7 cellular contexts compared by ENCODE assay signal in genomic region chr4:168710353-168710946, GRCh38.
DNase-seq lines count a peak whose midpoint lies in the region; ATAC-seq and TF ChIP-seq lines count a peak whose summit lies in the region.

No MANE protein-coding gene starts in this region.

- peaks cover 77% of the 10 kb centered on the region for H3K36me3 Mint-ChIP-seq in nephron (ENCODE audit: low read depth)
- no peaks in the 10 kb centered on the region for H3K36me3 Mint-ChIP-seq in T-helper 2 cell treated with Interferon-gamma antibody and Interleukin-4, amounts not matched to agents 5 μg/mL and 100 μg/mL, for 36 hours (ENCODE audit: low read depth)

- H3K36me3 ChIP-seq in NT2/D1 (ENCODE audit: insufficient read depth, insufficient read length, low read length) = peaks cover 29% of the 10 kb centered on the region

- DNase-seq in GM13976 (ENCODE audit: low spot score) = no peak
- DNase-seq in NT2/D1 (ENCODE audit: low read depth, low spot score) = peak; percentile 6
- DNase-seq in epithelial cell of proximal tubule (ENCODE audit: low read depth) = peak; percentile 48
- DNase-seq in T-helper 2 cell treated with Interferon-gamma antibody and Interleukin-4, amounts not matched to agents 5 μg/mL and 100 μg/mL, for 36 hours (ENCODE audit: low spot score) = no peak

- H3K27ac Mint-ChIP-seq in nephron = peak overlapping the region; percentile 8 to 30 (median 21)
- no peak overlapping the region for H3K27ac Mint-ChIP-seq in T-helper 2 cell treated with Interferon-gamma antibody and Interleukin-4, amounts not matched to agents 5 μg/mL and 100 μg/mL, for 36 hours

- H3K4me3 Mint-ChIP-seq in nephron = no peak overlapping the region
- H3K4me3 Mint-ChIP-seq in T-helper 2 cell treated with Interferon-gamma antibody and Interleukin-4, amounts not matched to agents 5 μg/mL and 100 μg/mL, for 36 hours = no peak overlapping the region

- no peaks in the 10 kb centered on the region for H3K27me3 ChIP-seq in NT2/D1 (ENCODE audit: insufficient read depth, insufficient read length)

- H3K9me3 ChIP-seq in NT2/D1 (ENCODE audit: insufficient read depth, low read length) = no peaks in the 10 kb centered on the region

- H3K9me3 Mint-ChIP-seq in nephron = no peaks in the 10 kb centered on the region
- H3K9me3 Mint-ChIP-seq in T-helper 2 cell treated with Interferon-gamma antibody and Interleukin-4, amounts not matched to agents 5 μg/mL and 100 μg/mL, for 36 hours = no peaks in the 10 kb centered on the region

- no peaks in the 10 kb centered on the region for H3K4me1 ChIP-seq in NT2/D1 (ENCODE audit: insufficient read depth, insufficient read length)

- in situ Hi-C loops in GM13976 (cut with MboI; ENCODE audit: low sequenced_read_pairs, unreplicated experiment) = no loop called here

- no peaks in the 10 kb centered on the region for H3K27me3 Mint-ChIP-seq in nephron (ENCODE audit: low read depth)
- H3K27me3 Mint-ChIP-seq in T-helper 2 cell treated with Interferon-gamma antibody and Interleukin-4, amounts not matched to agents 5 μg/mL and 100 μg/mL, for 36 hours (ENCODE audit: low read depth) = peaks cover 4% of the 10 kb centered on the region

- H3K9ac ChIP-seq in NT2/D1 (ENCODE audit: insufficient read length, low read depth) = no peak overlapping the region

- ATAC-seq in HG03280 (IDR thresholded peaks at IDR 0.05; ENCODE audit: unreplicated experiment) = no peak
- no peak for ATAC-seq in GM18511 (IDR thresholded peaks at IDR 0.05; ENCODE audit: unreplicated experiment)

- H3K4me3 ChIP-seq in NT2/D1 (ENCODE audit: insufficient read length, low read depth) (no peak overlapping the region), epithelial cell of proximal tubule (ENCODE audit: low read depth, low read length) (no peak overlapping the region)

- TF ChIP-seq CTCF in GM13976 (IDR thresholded peaks at IDR 0.05; ENCODE audit: borderline replicate concordance, control extremely low read depth, extremely low read depth, insufficient read depth, missing control alignments) (peak; percentile 25), epithelial cell of proximal tubule (conservative IDR thresholded peaks at IDR 0.05; ENCODE audit: low read depth, low read length) (peak; percentile 83), nephron (IDR thresholded peaks at IDR 0.05; ENCODE audit: unreplicated experiment in 3 of 3) (peak; percentile 57 to 65 (median 63))

- peaks cover 21% of the 10 kb centered on the region for H3K4me1 Mint-ChIP-seq in nephron
- H3K4me1 Mint-ChIP-seq in T-helper 2 cell treated with Interferon-gamma antibody and Interleukin-4, amounts not matched to agents 5 μg/mL and 100 μg/mL, for 36 hours (ENCODE audit: low read depth) = peaks cover 7% of the 10 kb centered on the region

Comparison
In these comparisons a context has a peak if more than half of its experiments do, and no peak if none do; other contexts are left out.
1. DNase-seq: peak in NT2/D1 (single experiment) and epithelial cell of proximal tubule (single experiment); none in GM13976 (single experiment) and T-helper 2 cell treated with Interferon-gamma antibody and Interleukin-4, amounts not matched to agents 5 μg/mL and 100 μg/mL, for 36 hours (single experiment).
2. CTCF ChIP-seq: peak in every context shown above with its lines; median percentile 83 in epithelial cell of proximal tubule; 63 in nephron; 25 in GM13976.